ENCODE assay signal across 14 cellular contexts in genomic region chr7:115183431-115184057, GRCh38.
A peak's percentile ranks its signal among the peaks of the same experiment; 100 is the strongest.
DNase-seq lines count a peak whose midpoint lies in the region; ATAC-seq and TF ChIP-seq lines count a peak whose summit lies in the region.
"Had no signal": no experiment of that assay in that cellular context is flagged by ENCODE, and none has a peak within 500 bp of the region (broad histone marks: within the 10 kb centered on the region; RNA-seq: fewer than 3 reads in every experiment).

No MANE protein-coding gene starts in this region.

- POLR2A ChIA-PET in CD8-positive, alpha-beta T cell (lab: Charles Lee): no interaction called here

- no peak for DNase-seq in CD8-positive, alpha-beta T cell
- peak; percentile 14 for DNase-seq in astrocyte of the spinal cord (ENCODE audit: low read depth, low spot score)
- DNase-seq in naive B cell: peak; percentile 9
- DNase-seq in gastrocnemius medialis: no peak
- no peak for DNase-seq in medulla oblongata (ENCODE audit: extremely low spot score)
- no peak for DNase-seq in breast epithelium (ENCODE audit: low spot score in 2 of 2)
- DNase-seq: activated CD4-positive, alpha-beta T cell treated with anti-CD3 and anti-CD28 coated beads for 1 hour; brain microvascular endothelial cell; H7; head of caudate nucleus; left ventricle myocardium superior; substantia nigra had no signal

- no peaks in the 10 kb centered on the region for H3K9me3 Mint-ChIP-seq in CD8-positive, alpha-beta T cell
- H3K9me3 Mint-ChIP-seq in naive B cell: peaks cover 0 to 4% (median 0%) of the 10 kb centered on the region in 7 donors

- H3K36me3 Mint-ChIP-seq in CD8-positive, alpha-beta T cell: no peaks in the 10 kb centered on the region
- no peaks in the 10 kb centered on the region for H3K36me3 Mint-ChIP-seq in naive B cell

- H3K9me3 ChIP-seq in CD8-positive, alpha-beta T cell (ENCODE audit: low read length): no peaks in the 10 kb centered on the region
- H3K9me3 ChIP-seq in KOPT-K1 (ENCODE audit: insufficient read depth, low read length, poor library complexity, severe bottlenecking): peaks cover 6% of the 10 kb centered on the region
- no peaks in the 10 kb centered on the region for H3K9me3 ChIP-seq in gastrocnemius medialis
- no peaks in the 10 kb centered on the region for H3K9me3 ChIP-seq in breast epithelium
- H3K9me3 ChIP-seq: neutrophil had no signal

- intact Hi-C loops in CD8-positive, alpha-beta T cell (cut with DNase I, micrococcal nuclease): no loop called here
- intact Hi-C loops in gastrocnemius medialis (cut with DNase I; ENCODE audit: low total_unique reads): no loop called here
- intact Hi-C loops in breast epithelium (cut with DNase I; ENCODE audit: low total_unique reads): no loop called here

- in situ Hi-C loops in astrocyte of the spinal cord (cut with HindIII; ENCODE audit: low sequenced_read_pairs): no loop called here
- in situ Hi-C loops in gastrocnemius medialis (cut with MboI; ENCODE audit: low sequenced_read_pairs in 4 of 4): no loop called here

- no peaks in the 10 kb centered on the region for H3K4me1 ChIP-seq in CD8-positive, alpha-beta T cell (ENCODE audit: insufficient read depth, low read length)
- H3K4me1 ChIP-seq in gastrocnemius medialis (no peaks in the 10 kb centered on the region), breast epithelium (no peaks in the 10 kb centered on the region)

- H3K27ac ChIP-seq in CD8-positive, alpha-beta T cell (ENCODE audit: low read depth, low read length): no peak overlapping the region
- peak overlapping the region; percentile 46 for H3K27ac ChIP-seq in KOPT-K1 (ENCODE audit: low read depth, low read length, poor library complexity, severe bottlenecking)
- H3K27ac ChIP-seq in gastrocnemius medialis: no peak overlapping the region
- no peak overlapping the region for H3K27ac ChIP-seq in breast epithelium
- H3K27ac ChIP-seq: brain microvascular endothelial cell, neutrophil had no signal

- peaks cover 20% of the 10 kb centered on the region for H3K4me1 Mint-ChIP-seq in CD8-positive, alpha-beta T cell (ENCODE audit: low read depth)
- peaks cover 8 to 20% (median 18%) of the 10 kb centered on the region in 3 donors for H3K4me1 Mint-ChIP-seq in naive B cell

- no peak overlapping the region for H3K4me3 ChIP-seq in CD8-positive, alpha-beta T cell (ENCODE audit: low read depth, low read length)
- H3K4me3 ChIP-seq in astrocyte of the spinal cord (ENCODE audit: low read depth, low read length): no peak overlapping the region
- H3K4me3 ChIP-seq in gastrocnemius medialis: no peak overlapping the region
- H3K4me3 ChIP-seq in breast epithelium: no peak overlapping the region

- no peaks in the 10 kb centered on the region for H3K27me3 ChIP-seq in CD8-positive, alpha-beta T cell (ENCODE audit: insufficient read depth, low read length)
- no peaks in the 10 kb centered on the region for H3K27me3 ChIP-seq in gastrocnemius medialis
- no peaks in the 10 kb centered on the region for H3K27me3 ChIP-seq in breast epithelium
- H3K27me3 ChIP-seq: brain microvascular endothelial cell, neutrophil had no signal

- no peak for TF ChIP-seq CTCF in CD8-positive, alpha-beta T cell (IDR thresholded peaks at IDR 0.05)
- TF ChIP-seq CTCF in astrocyte of the spinal cord (IDR thresholded peaks at IDR 0.05; ENCODE audit: low read depth, low read length) (no peak), gastrocnemius medialis (IDR thresholded peaks at IDR 0.05 in 4 of 5, conservative IDR thresholded peaks at IDR 0.05 in 1 of 5) (no peak), breast epithelium (IDR thresholded peaks at IDR 0.05) (no peak)

- peak overlapping the region; percentile 19 for H3K4me3 Mint-ChIP-seq in CD8-positive, alpha-beta T cell
- H3K4me3 Mint-ChIP-seq in naive B cell: peak overlapping the region in 7 of 8 donors; percentile 0 to 80 (median 55)

- TF ChIP-seq POLR2A in gastrocnemius medialis (IDR thresholded peaks at IDR 0.05): no peak
- TF ChIP-seq POLR2A in breast epithelium (IDR thresholded peaks at IDR 0.05): no peak

- H3K27ac Mint-ChIP-seq in CD8-positive, alpha-beta T cell: peak overlapping the region; percentile 39
- H3K27ac Mint-ChIP-seq in naive B cell: peak overlapping the region in 1 of 6 donors; percentile 62

- ATAC-seq in CD8-positive, alpha-beta T cell: no peak
- peak; percentile 53 to 73 for ATAC-seq in naive B cell (ENCODE audit: low read depth in 2 of 2)
- ATAC-seq in gastrocnemius medialis: no peak
- ATAC-seq: left ventricle myocardium superior had no signal

- no peaks in the 10 kb centered on the region for H3K36me3 ChIP-seq in CD8-positive, alpha-beta T cell (ENCODE audit: insufficient read depth, low read length)
- no peaks in the 10 kb centered on the region for H3K36me3 ChIP-seq in KOPT-K1 (ENCODE audit: insufficient read depth, low read length)
- no peaks in the 10 kb centered on the region for H3K36me3 ChIP-seq in gastrocnemius medialis
- H3K36me3 ChIP-seq in breast epithelium: no peaks in the 10 kb centered on the region
- H3K36me3 ChIP-seq: brain microvascular endothelial cell, neutrophil had no signal

- H3K27me3 Mint-ChIP-seq in CD8-positive, alpha-beta T cell (ENCODE audit: low read depth): no peaks in the 10 kb centered on the region
- H3K27me3 Mint-ChIP-seq in naive B cell: peaks cover 7 to 15% (median 11%) of the 10 kb centered on the region in 3 donors

- CTCF ChIA-PET in CD8-positive, alpha-beta T cell (lab: Charles Lee): no interaction called here

Comparison
In these comparisons a context has a peak if more than half of its experiments do, and no peak if none do; other contexts are left out.
1. ATAC-seq: peak in naive B cell (2 of 2); none in CD8-positive, alpha-beta T cell (single experiment) and gastrocnemius medialis (0 of 2).
2. DNase-seq: peak in astrocyte of the spinal cord (single experiment) and naive B cell (single experiment); none in CD8-positive, alpha-beta T cell (0 of 7), gastrocnemius medialis (0 of 2), medulla oblongata (single experiment) and breast epithelium (0 of 2).